In genomic region chr18:79454034-79454735, GRCh38 we compare ENCODE assay signal across 1 cellular context.
TF ChIP-seq lines count a peak whose summit lies in the region.

No MANE protein-coding gene starts in this region.

TF ChIP-seq in GM23338, 12 proteins besides CTCF, POLR2A, EP300 and RAD21 (continued from another document):
- TF ChIP-seq, protein P1, sequence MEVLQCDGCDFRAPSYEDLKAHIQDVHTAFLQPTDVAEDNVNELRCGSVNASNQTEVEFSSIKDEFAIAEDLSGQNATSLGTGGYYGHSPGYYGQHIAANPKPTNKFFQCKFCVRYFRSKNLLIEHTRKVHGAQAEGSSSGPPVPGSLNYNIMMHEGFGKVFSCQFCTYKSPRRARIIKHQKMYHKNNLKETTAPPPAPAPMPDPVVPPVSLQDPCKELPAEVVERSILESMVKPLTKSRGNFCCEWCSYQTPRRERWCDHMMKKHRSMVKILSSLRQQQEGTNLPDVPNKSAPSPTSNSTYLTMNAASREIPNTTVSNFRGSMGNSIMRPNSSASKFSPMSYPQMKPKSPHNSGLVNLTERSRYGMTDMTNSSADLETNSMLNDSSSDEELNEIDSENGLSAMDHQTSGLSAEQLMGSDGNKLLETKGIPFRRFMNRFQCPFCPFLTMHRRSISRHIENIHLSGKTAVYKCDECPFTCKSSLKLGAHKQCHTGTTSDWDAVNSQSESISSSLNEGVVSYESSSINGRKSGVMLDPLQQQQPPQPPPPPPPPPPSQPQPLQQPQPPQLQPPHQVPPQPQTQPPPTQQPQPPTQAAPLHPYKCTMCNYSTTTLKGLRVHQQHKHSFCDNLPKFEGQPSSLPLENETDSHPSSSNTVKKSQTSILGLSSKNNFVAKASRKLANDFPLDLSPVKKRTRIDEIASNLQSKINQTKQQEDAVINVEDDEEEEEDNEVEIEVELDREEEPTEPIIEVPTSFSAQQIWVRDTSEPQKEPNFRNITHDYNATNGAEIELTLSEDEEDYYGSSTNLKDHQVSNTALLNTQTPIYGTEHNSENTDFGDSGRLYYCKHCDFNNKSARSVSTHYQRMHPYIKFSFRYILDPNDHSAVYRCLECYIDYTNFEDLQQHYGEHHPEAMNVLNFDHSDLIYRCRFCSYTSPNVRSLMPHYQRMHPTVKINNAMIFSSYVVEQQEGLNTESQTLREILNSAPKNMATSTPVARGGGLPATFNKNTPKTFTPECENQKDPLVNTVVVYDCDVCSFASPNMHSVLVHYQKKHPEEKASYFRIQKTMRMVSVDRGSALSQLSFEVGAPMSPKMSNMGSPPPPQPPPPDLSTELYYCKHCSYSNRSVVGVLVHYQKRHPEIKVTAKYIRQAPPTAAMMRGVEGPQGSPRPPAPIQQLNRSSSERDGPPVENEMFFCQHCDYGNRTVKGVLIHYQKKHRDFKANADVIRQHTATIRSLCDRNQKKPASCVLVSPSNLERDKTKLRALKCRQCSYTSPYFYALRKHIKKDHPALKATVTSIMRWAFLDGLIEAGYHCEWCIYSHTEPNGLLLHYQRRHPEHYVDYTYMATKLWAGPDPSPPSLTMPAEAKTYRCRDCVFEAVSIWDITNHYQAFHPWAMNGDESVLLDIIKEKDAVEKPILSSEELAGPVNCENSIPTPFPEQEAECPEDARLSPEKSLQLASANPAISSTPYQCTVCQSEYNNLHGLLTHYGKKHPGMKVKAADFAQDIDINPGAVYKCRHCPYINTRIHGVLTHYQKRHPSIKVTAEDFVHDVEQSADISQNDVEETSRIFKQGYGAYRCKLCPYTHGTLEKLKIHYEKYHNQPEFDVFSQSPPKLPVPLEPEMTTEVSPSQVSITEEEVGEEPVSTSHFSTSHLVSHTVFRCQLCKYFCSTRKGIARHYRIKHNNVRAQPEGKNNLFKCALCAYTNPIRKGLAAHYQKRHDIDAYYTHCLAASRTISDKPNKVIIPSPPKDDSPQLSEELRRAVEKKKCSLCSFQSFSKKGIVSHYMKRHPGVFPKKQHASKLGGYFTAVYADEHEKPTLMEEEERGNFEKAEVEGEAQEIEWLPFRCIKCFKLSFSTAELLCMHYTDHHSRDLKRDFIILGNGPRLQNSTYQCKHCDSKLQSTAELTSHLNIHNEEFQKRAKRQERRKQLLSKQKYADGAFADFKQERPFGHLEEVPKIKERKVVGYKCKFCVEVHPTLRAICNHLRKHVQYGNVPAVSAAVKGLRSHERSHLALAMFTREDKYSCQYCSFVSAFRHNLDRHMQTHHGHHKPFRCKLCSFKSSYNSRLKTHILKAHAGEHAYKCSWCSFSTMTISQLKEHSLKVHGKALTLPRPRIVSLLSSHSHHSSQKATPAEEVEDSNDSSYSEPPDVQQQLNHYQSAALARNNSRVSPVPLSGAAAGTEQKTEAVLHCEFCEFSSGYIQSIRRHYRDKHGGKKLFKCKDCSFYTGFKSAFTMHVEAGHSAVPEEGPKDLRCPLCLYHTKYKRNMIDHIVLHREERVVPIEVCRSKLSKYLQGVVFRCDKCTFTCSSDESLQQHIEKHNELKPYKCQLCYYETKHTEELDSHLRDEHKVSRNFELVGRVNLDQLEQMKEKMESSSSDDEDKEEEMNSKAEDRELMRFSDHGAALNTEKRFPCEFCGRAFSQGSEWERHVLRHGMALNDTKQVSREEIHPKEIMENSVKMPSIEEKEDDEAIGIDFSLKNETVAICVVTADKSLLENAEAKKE (CRISPR knock-in tag; IDR thresholded peaks at IDR 0.05) = no peak
- TF ChIP-seq JUNB (IDR thresholded peaks at IDR 0.05; ENCODE audit: unreplicated experiment) = no peak
- TF ChIP-seq, protein P2, sequence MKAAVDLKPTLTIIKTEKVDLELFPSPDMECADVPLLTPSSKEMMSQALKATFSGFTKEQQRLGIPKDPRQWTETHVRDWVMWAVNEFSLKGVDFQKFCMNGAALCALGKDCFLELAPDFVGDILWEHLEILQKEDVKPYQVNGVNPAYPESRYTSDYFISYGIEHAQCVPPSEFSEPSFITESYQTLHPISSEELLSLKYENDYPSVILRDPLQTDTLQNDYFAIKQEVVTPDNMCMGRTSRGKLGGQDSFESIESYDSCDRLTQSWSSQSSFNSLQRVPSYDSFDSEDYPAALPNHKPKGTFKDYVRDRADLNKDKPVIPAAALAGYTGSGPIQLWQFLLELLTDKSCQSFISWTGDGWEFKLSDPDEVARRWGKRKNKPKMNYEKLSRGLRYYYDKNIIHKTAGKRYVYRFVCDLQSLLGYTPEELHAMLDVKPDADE (IDR thresholded peaks at IDR 0.05) = no peak
